In genomic region chr2:216934623-216935022, GRCh38 we compare ENCODE assay signal across 20 cellular contexts.
"Had no signal": no experiment of that assay in that cellular context is flagged by ENCODE, and none has a peak within 500 bp of the region (broad histone marks: within the 10 kb centered on the region; RNA-seq: fewer than 3 reads in every experiment).

No MANE protein-coding gene starts in this region.

- H3K36me3 Mint-ChIP-seq: stimulated activated effector memory CD8-positive, alpha-beta T cell treated with anti-CD3 and anti-CD28 coated beads, Interleukin-12 subunit alpha, Interleukin-12 subunit beta, amount 100 ng/mL, for 72 hours had no signal

- H3K27me3 Mint-ChIP-seq: type B pancreatic cell had no signal

- H3K27ac ChIP-seq: coronary artery, esophagus muscularis mucosa, prostate gland, thoracic aorta had no signal

- ATAC-seq: T-helper 17 cell had no signal

- H3K36me3 ChIP-seq: esophagus muscularis mucosa, prostate gland, thoracic aorta had no signal

- DNase-seq: activated B cell treated with CpG ODN at 0.5 μM for 24 hours; activated CD4-positive, alpha-beta T cell treated with anti-CD3 and anti-CD28 coated beads for 4 hours; activated CD4-positive, alpha-beta T cell treated with anti-CD3 and anti-CD28 coated beads, Interleukin-2, amount 50 U/mL, for 48 hours; activated CD8-positive, alpha-beta memory T cell treated with anti-CD3 and anti-CD28 coated beads, Interleukin-2, amount 50 U/mL, for 48 hours; activated naive CD4-positive, alpha-beta T cell treated with anti-CD3 and anti-CD28 coated beads for 36 hours; activated naive CD8-positive, alpha-beta T cell treated with anti-CD3 and anti-CD28 coated beads, Interleukin-2, amount 10 ng/mL, durations not matched to agents 7 days and 5 days; activated T-cell treated with anti-CD3 and anti-CD28 coated beads, Interleukin-2, amount 50 U/mL, for 48 hours; amniotic stem cell; cerebellar nuclear complex; hippocampal formation; small intestine; stimulated activated CD4-positive, alpha-beta T cell treated with anti-CD3 and anti-CD28 coated beads, Interleukin-2, amount 100 ng/mL, for 24 hours; SW 1271; T-helper 17 cell had no signal

- H3K27me3 ChIP-seq: esophagus muscularis mucosa had no signal

- H3K4me1 ChIP-seq: prostate gland had no signal

- H3K27ac Mint-ChIP-seq: activated B cell treated with CpG ODN at 0.5 μM for 24 hours; activated naive CD4-positive, alpha-beta T cell treated with anti-CD3 and anti-CD28 coated beads for 36 hours; activated naive CD8-positive, alpha-beta T cell treated with anti-CD3 and anti-CD28 coated beads, Interleukin-2, amount 10 ng/mL, durations not matched to agents 7 days and 5 days; stimulated activated effector memory CD8-positive, alpha-beta T cell treated with anti-CD3 and anti-CD28 coated beads, Interleukin-12 subunit alpha, Interleukin-12 subunit beta, amount 100 ng/mL, for 72 hours; T-helper 17 cell; type B pancreatic cell had no signal

- H3K9me3 Mint-ChIP-seq: activated B cell treated with CpG ODN at 0.5 μM for 24 hours; activated naive CD4-positive, alpha-beta T cell treated with anti-CD3 and anti-CD28 coated beads for 36 hours; activated naive CD8-positive, alpha-beta T cell treated with anti-CD3 and anti-CD28 coated beads, Interleukin-2, amount 10 ng/mL, durations not matched to agents 7 days and 5 days had no signal

- H3K4me1 Mint-ChIP-seq: activated B cell treated with CpG ODN at 0.5 μM for 24 hours; stimulated activated effector memory CD8-positive, alpha-beta T cell treated with anti-CD3 and anti-CD28 coated beads, Interleukin-12 subunit alpha, Interleukin-12 subunit beta, amount 100 ng/mL, for 72 hours; T-helper 17 cell had no signal

- H3K4me3 ChIP-seq: coronary artery, esophagus muscularis mucosa, prostate gland, thoracic aorta had no signal

- H3K4me3 Mint-ChIP-seq: activated B cell treated with CpG ODN at 0.5 μM for 24 hours; activated naive CD4-positive, alpha-beta T cell treated with anti-CD3 and anti-CD28 coated beads for 36 hours; activated naive CD8-positive, alpha-beta T cell treated with anti-CD3 and anti-CD28 coated beads, Interleukin-2, amount 10 ng/mL, durations not matched to agents 7 days and 5 days; stimulated activated effector memory CD8-positive, alpha-beta T cell treated with anti-CD3 and anti-CD28 coated beads, Interleukin-12 subunit alpha, Interleukin-12 subunit beta, amount 100 ng/mL, for 72 hours; T-helper 17 cell; type B pancreatic cell had no signal
